In the genomic region with DNA sequence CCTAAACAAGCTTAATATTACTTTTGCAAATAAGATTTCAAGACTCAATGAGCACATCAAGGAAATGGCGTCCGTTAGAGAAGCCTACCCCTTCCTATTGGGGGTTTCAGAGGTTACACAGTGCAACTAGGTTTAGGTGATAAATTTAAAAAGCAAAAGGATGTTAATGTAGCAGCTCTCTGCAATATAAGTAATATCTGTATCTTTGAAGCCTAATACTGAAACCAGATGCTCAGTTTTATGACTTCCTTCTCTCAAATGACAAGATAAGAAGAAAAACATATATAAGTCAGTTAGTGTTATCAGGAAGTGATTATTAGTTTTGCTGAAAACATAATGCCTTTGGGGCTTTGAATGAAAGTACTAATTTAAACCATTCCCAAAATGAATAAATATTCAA, we compare ENCODE assay signal across 1 cellular context.
A peak's percentile ranks its signal among the peaks of the same experiment; 100 is the strongest.
TF ChIP-seq lines count a peak whose summit lies in the region.

No MANE protein-coding gene starts in this region.

TF ChIP-seq in SK-N-SH treated with all-trans-retinoic acid at 6 μM for 48 hours, 23 proteins besides CTCF, POLR2A, EP300 and RAD21 (continued from another document):
- TF ChIP-seq, protein P1, sequence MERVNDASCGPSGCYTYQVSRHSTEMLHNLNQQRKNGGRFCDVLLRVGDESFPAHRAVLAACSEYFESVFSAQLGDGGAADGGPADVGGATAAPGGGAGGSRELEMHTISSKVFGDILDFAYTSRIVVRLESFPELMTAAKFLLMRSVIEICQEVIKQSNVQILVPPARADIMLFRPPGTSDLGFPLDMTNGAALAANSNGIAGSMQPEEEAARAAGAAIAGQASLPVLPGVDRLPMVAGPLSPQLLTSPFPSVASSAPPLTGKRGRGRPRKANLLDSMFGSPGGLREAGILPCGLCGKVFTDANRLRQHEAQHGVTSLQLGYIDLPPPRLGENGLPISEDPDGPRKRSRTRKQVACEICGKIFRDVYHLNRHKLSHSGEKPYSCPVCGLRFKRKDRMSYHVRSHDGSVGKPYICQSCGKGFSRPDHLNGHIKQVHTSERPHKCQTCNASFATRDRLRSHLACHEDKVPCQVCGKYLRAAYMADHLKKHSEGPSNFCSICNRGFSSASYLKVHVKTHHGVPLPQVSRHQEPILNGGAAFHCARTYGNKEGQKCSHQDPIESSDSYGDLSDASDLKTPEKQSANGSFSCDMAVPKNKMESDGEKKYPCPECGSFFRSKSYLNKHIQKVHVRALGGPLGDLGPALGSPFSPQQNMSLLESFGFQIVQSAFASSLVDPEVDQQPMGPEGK (CRISPR knock-in tag; IDR thresholded peaks at IDR 0.05; ENCODE audit: borderline replicate concordance), result no peak
- no peak for TF ChIP-seq ZFP3 (CRISPR knock-in tag; IDR thresholded peaks at IDR 0.05)
- no peak for TF ChIP-seq ESRRG (CRISPR knock-in tag; IDR thresholded peaks at IDR 0.05)
- no peak for TF ChIP-seq ZFP30 (CRISPR knock-in tag; IDR thresholded peaks at IDR 0.05)
- TF ChIP-seq GLIS3 (CRISPR knock-in tag; IDR thresholded peaks at IDR 0.05), result no peak
- no peak for TF ChIP-seq ZNF8 (CRISPR knock-in tag; IDR thresholded peaks at IDR 0.05)
- peak; percentile 52 for TF ChIP-seq ISL1 (CRISPR knock-in tag; IDR thresholded peaks at IDR 0.05)
TF ChIP-seq in SK-N-SH treated with all-trans-retinoic acid at 6 μM for 48 hours: peak in this region for 4.
